Comparison of ENCODE assay signal across 12 cellular contexts in genomic region chr2:200379481-200380120, GRCh38.
DNase-seq lines count a peak whose midpoint lies in the region; ATAC-seq, FAIRE-seq and TF ChIP-seq lines count a peak whose summit lies in the region.
"Had no signal": no experiment of that assay in that cellular context is flagged by ENCODE, and none has a peak within 500 bp of the region (broad histone marks: within the 10 kb centered on the region; RNA-seq: fewer than 3 reads in every experiment).

No MANE protein-coding gene starts in this region.

- H3K36me3 ChIP-seq in small intestine (ENCODE audit: control insufficient read depth in 2 of 2, insufficient read depth in 2 of 2, low read length in 2 of 2), result no peaks in the 10 kb centered on the region

- no peaks in the 10 kb centered on the region for H3K9me3 ChIP-seq in small intestine (ENCODE audit: control insufficient read depth, low read depth)

- peaks cover 21% of the 10 kb centered on the region for H3K4me1 Mint-ChIP-seq in glutamatergic neuron (ENCODE audit: low read depth, unreplicated experiment)

- H3K27ac ChIP-seq in RWPE1 (no peak overlapping the region), small intestine (ENCODE audit: low read depth in 1 of 2, low read length in 1 of 2) (peak overlapping the region; percentile 78 to 99)

- peak overlapping the region; percentile 40 for H3K4me3 Mint-ChIP-seq in glutamatergic neuron (ENCODE audit: unreplicated experiment)
- H3K4me3 Mint-ChIP-seq: activated T-cell treated with anti-CD3 and anti-CD28 coated beads, Interleukin-2, amount 50 U/mL, for 24 hours had no signal

- peaks cover 12 to 22% of the 10 kb centered on the region in 2 donors for H3K4me1 ChIP-seq in small intestine (ENCODE audit: control insufficient read depth in 2 of 2, insufficient read depth in 1 of 2, low read depth in 1 of 2, low read length in 1 of 2)

- peaks cover 3% of the 10 kb centered on the region for H3K27me3 Mint-ChIP-seq in glutamatergic neuron (ENCODE audit: unreplicated experiment)
- H3K27me3 Mint-ChIP-seq: activated T-cell treated with anti-CD3 and anti-CD28 coated beads, Interleukin-2, amount 50 U/mL, for 24 hours had no signal

- POLR2A ChIA-PET in RWPE1 (lab: Yijun Ruan, JAX; ENCODE audit: low non-redundant PET), result no interaction called here

- no peaks in the 10 kb centered on the region for H3K36me3 Mint-ChIP-seq in glutamatergic neuron (ENCODE audit: unreplicated experiment)

- H3K27ac Mint-ChIP-seq in glutamatergic neuron (ENCODE audit: unreplicated experiment), result no peak overlapping the region

- FAIRE-seq in small intestine (lab: Jason Lieb, UNC), result no peak

- peak overlapping the region; percentile 17 to 55 for H3K4me3 ChIP-seq in small intestine (ENCODE audit: low read depth in 1 of 2, low read length in 2 of 2)

- WGBS in small intestine, 3 donors, result 76 to 78% (median 76%) methylated on average over 6 of the region's 6 CpGs

- TF ChIP-seq CTCF in RWPE1 (conservative IDR thresholded peaks at IDR 0.05; ENCODE audit: low read depth) (no peak), glutamatergic neuron (IDR thresholded peaks at IDR 0.05; ENCODE audit: partially characterized antibody, unreplicated experiment) (no peak), GM13976 (IDR thresholded peaks at IDR 0.05; ENCODE audit: borderline replicate concordance, control extremely low read depth, extremely low read depth, insufficient read depth, missing control alignments) (no peak)

- H3K9me3 Mint-ChIP-seq in glutamatergic neuron (ENCODE audit: unreplicated experiment), result no peaks in the 10 kb centered on the region
- H3K9me3 Mint-ChIP-seq: activated T-cell treated with anti-CD3 and anti-CD28 coated beads, Interleukin-2, amount 50 U/mL, for 24 hours had no signal

- no peaks in the 10 kb centered on the region for H3K27me3 ChIP-seq in small intestine (ENCODE audit: control insufficient read depth in 2 of 2, insufficient read depth in 2 of 2, low read length in 2 of 2)

- ATAC-seq in GM21619 (IDR thresholded peaks at IDR 0.05; ENCODE audit: unreplicated experiment), result no peak
- ATAC-seq: left ventricle myocardium superior had no signal

- CTCF ChIA-PET in RWPE1 (lab: Yijun Ruan, JAX), result interaction anchor here (0.6 kb wide), 1 partner anchor 18 kb away, joined by 3 read pairs; no protein-coding TSS in a partner anchor

- DNase-seq in DMS53 (lab: John Stamatoyannopoulos, UW), result peak; percentile 54
- DNase-seq in DMS53 treated with DMSO at 0.1 percent for 48 hours (lab: John Stamatoyannopoulos, UW; ENCODE audit: unreplicated experiment), result no peak
- peak; percentile 51 for DNase-seq in RWPE1 (ENCODE audit: low spot score)
- DNase-seq in glutamatergic neuron, result no peak
- DNase-seq in small intestine, result no peak
- no peak for DNase-seq in T-helper 9 cell
- no peak for DNase-seq in GM13976 (ENCODE audit: low spot score)
- DNase-seq: 8988T; activated T-cell treated with anti-CD3 and anti-CD28 coated beads, Interleukin-2, amount 50 U/mL, for 24 hours; effector memory CD4-positive, alpha-beta T cell; left ventricle myocardium superior had no signal

- in situ Hi-C loops in GM13976 (cut with MboI; ENCODE audit: low sequenced_read_pairs, unreplicated experiment), result no loop called here

Comparison
In these comparisons a context has a peak if more than half of its experiments do, and no peak if none do; other contexts are left out.
1. DNase-seq: peak in DMS53 (single experiment) and RWPE1 (single experiment); none in DMS53 treated with DMSO at 0.1 percent for 48 hours (single experiment), glutamatergic neuron (single experiment), small intestine (single experiment), T-helper 9 cell (single experiment) and GM13976 (single experiment).